Comparison of ENCODE assay signal across 15 cellular contexts in genomic region chr7:131602994-131603372, GRCh38. TPM values are rescaled to one million over a fixed set of nuclear protein-coding genes. Genes with fewer than 3 reads are reported as not detected.
A peak's percentile ranks its signal among the peaks of the same experiment; 100 is the strongest.
DNase-seq lines count a peak whose midpoint lies in the region; TF ChIP-seq lines count a peak whose summit lies in the region.
"Had no signal": no experiment of that assay in that cellular context is flagged by ENCODE, and none has a peak within 500 bp of the region (broad histone marks: within the 10 kb centered on the region; RNA-seq: fewer than 3 reads in every experiment).

No MANE protein-coding gene starts in this region.

- no peaks in the 10 kb centered on the region for H3K9me3 Mint-ChIP-seq in mesothelial cell of epicardium
- H3K9me3 Mint-ChIP-seq: nephron progenitor cell had no signal

- H3K4me1 ChIP-seq in HUES6 (ENCODE audit: control insufficient read depth, insufficient read depth, low read length) = peaks cover 68% of the 10 kb centered on the region

- peaks cover 66% of the 10 kb centered on the region for H3K4me1 Mint-ChIP-seq in mesothelial cell of epicardium

- TF ChIP-seq CTCF in epithelial cell of esophagus (IDR thresholded peaks at IDR 0.05; ENCODE audit: insufficient read depth, low read depth, low read length, missing control alignments) (no peak), mesothelial cell of epicardium (IDR thresholded peaks at IDR 0.05; ENCODE audit: unreplicated experiment) (no peak)

- no peaks in the 10 kb centered on the region for H3K27me3 ChIP-seq in HUES6 (ENCODE audit: control insufficient read depth, insufficient read depth, low read length)
- H3K27me3 ChIP-seq: BE2C, SJSA1 had no signal

- H3K36me3 ChIP-seq in HUES6 (ENCODE audit: control insufficient read depth, insufficient read depth, low read length) = no peaks in the 10 kb centered on the region
- H3K36me3 ChIP-seq: BE2C, SJSA1, tibial nerve had no signal

- no peaks in the 10 kb centered on the region for H3K27me3 Mint-ChIP-seq in mesothelial cell of epicardium (ENCODE audit: low read depth)

- DNase-seq in NCI-H226 (peak; percentile 35), epithelial cell of esophagus (ENCODE audit: low read depth) (peak; percentile 4), mesothelial cell of epicardium (ENCODE audit: low spot score in 2 of 2, unreplicated experiment in 2 of 2) (no peak), NOMO-1 treated with dmso at 0.1 percent for 144 hours (lab: John Stamatoyannopoulos, UW; ENCODE audit: unreplicated experiment) (no peak), glomerular visceral epithelial cell (ENCODE audit: extremely low spot score) (no peak), AG20443 (ENCODE audit: low spot score) (no peak)
- DNase-seq: activated CD4-positive, alpha-beta T cell treated with anti-CD3 and anti-CD28 coated beads for 4 hours; anterior cingulate cortex; HCEC 1CT; nephron progenitor cell; stimulated activated naive CD4-positive, alpha-beta T cell had no signal

- peak overlapping the region; percentile 20 for H3K27ac Mint-ChIP-seq in mesothelial cell of epicardium
- H3K27ac Mint-ChIP-seq: nephron progenitor cell had no signal

- H3K4me3 ChIP-seq in HUES6 (ENCODE audit: low read depth, low read length) (no peak overlapping the region), epithelial cell of esophagus (ENCODE audit: low read length) (no peak overlapping the region)
- H3K4me3 ChIP-seq: SJSA1, tibial nerve had no signal

- H3K36me3 Mint-ChIP-seq in mesothelial cell of epicardium = no peaks in the 10 kb centered on the region

- H3K4me3 Mint-ChIP-seq in mesothelial cell of epicardium = no peak overlapping the region
- H3K4me3 Mint-ChIP-seq: nephron progenitor cell had no signal

- H3K9me3 ChIP-seq in HUES6 (ENCODE audit: control insufficient read depth, insufficient read depth, low read depth, low read length) = no peaks in the 10 kb centered on the region
- H3K9me3 ChIP-seq: BE2C, SJSA1, tibial nerve had no signal

- peak overlapping the region; percentile 100; the same call in 1 of the 2 replicates for H3K27ac ChIP-seq in HUES6 (ENCODE audit: low read depth, low read length)
- H3K27ac ChIP-seq: SJSA1, tibial nerve had no signal

- peak overlapping the region; percentile 48 for H3K9ac ChIP-seq in HUES6 (ENCODE audit: low read length)

RNA-seq across cellular contexts. Expression of gene PODXL, which starts 46.6 kb away (rescaled TPM):
- 213 to 245 TPM (median 216 TPM) in 3 replicates for total RNA-seq in mesothelial cell of epicardium

Comparison
In these comparisons a context has a peak if more than half of its experiments do, and no peak if none do; other contexts are left out.
1. DNase-seq: peak in NCI-H226 (single experiment) and epithelial cell of esophagus (single experiment); none in mesothelial cell of epicardium (0 of 2), NOMO-1 treated with dmso at 0.1 percent for 144 hours (single experiment), glomerular visceral epithelial cell (single experiment) and AG20443 (single experiment).